In the genomic region with DNA sequence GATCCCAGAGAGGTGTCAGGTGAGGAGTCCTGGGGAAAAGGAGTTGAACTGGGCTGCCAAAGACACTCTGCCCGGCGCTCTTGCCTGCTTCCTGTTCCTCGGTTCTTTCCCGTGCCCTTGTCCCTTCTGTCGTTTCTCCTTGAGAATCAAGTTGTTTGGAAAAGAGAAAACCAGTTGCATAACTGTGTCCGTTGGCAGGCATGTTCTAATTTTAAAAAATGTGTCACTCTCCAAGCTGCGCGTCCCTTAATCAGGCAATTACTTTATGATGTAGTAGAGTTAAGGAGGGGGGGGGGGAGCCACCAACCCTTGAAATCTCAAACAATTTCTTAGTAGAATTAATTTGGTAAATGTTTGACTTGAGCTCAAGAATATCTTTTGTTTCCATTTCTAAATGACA, we compare ENCODE assay signal across 22 cellular contexts.
"Had no signal": no experiment of that assay in that cellular context is flagged by ENCODE, and none has a peak within 500 bp of the region (broad histone marks: within the 10 kb centered on the region; RNA-seq: fewer than 3 reads in every experiment).

No MANE protein-coding gene starts in this region.

- ATAC-seq: esophagus mucosa; gastrocnemius medialis; left lobe of liver; naive thymus-derived CD4-positive, alpha-beta T cell; sciatic nerve; stimulated activated effector memory CD8-positive, alpha-beta T cell treated with anti-CD3 and anti-CD28 coated beads, Interleukin-12 subunit alpha, Interleukin-12 subunit beta, amount 100 ng/mL, for 72 hours had no signal

- DNase-seq: colonic mucosa; effector CD8-positive, alpha-beta T cell; endodermal cell; foreskin fibroblast; gastrocnemius medialis; kidney; mesenchymal stem cell; midbrain; naive thymus-derived CD4-positive, alpha-beta T cell; stimulated activated CD4-positive, alpha-beta T cell treated with anti-CD3 and anti-CD28 coated beads, Interleukin-2, amount 100 ng/mL, for 24 hours; stimulated activated CD4-positive, alpha-beta T cell treated with anti-CD3 and anti-CD28 coated beads, Interleukin-4, amount 100 ng/mL, for 24 hours; stimulated activated naive CD4-positive, alpha-beta T cell treated with Interleukin-2 at 50 U/mL for 16 hours; stomach; transverse colon had no signal

- H3K27ac ChIP-seq: colonic mucosa, epithelial cell of prostate, gastrocnemius medialis, neural progenitor cell, parathyroid adenoma, stomach, transverse colon, vagina had no signal
